ENCODE assay signal across 10 cellular contexts in genomic region chr1:172699111-172699510, GRCh38. TPM values are rescaled to one million over a fixed set of nuclear protein-coding genes. Genes with fewer than 3 reads are reported as not detected.
DNase-seq lines count a peak whose midpoint lies in the region; ATAC-seq and TF ChIP-seq lines count a peak whose summit lies in the region.
"Had no signal": no experiment of that assay in that cellular context is flagged by ENCODE, and none has a peak within 500 bp of the region (broad histone marks: within the 10 kb centered on the region; RNA-seq: fewer than 3 reads in every experiment).

No MANE protein-coding gene starts in this region.

- H3K36me3 ChIP-seq in IMR-90 (ENCODE audit: control insufficient read depth, insufficient read depth, low read length) (no peaks in the 10 kb centered on the region), WERI-Rb-1 (no peaks in the 10 kb centered on the region)

- no peaks in the 10 kb centered on the region; the same call in 1 of the 2 replicates for H3K4me1 ChIP-seq in IMR-90 (ENCODE audit: control insufficient read depth, insufficient read depth, low read length)

- dilution Hi-C loops in IMR-90 (cut with HindIII; ENCODE audit: low sequenced_read_pairs, unreplicated experiment), result no loop called here

- no CpG with 5 or more reads among the region's 3 CpGs for WGBS in IMR-90 (ENCODE audit: extremely low coverage in 2 of 2, insufficient read length in 1 of 2), 2 experiments

- no peak overlapping the region for H3K56ac ChIP-seq in IMR-90 (ENCODE audit: extremely low read depth, insufficient read depth, low read length)

- in situ Hi-C loops in IMR-90 (cut with MboI; ENCODE audit: low sequenced_read_pairs), result no loop called here

- peak overlapping the region; percentile 34 for H2AFZ ChIP-seq in IMR-90 (replicated peaks; ENCODE audit: low read length, poor library complexity)

- H2BK120ac ChIP-seq in IMR-90 (ENCODE audit: low read depth, low read length), result no peak overlapping the region

- H3K9ac ChIP-seq in IMR-90 (ENCODE audit: low read depth, low read length), result no peak overlapping the region

- H3K9me1 ChIP-seq in IMR-90 (ENCODE audit: insufficient read depth, low read length), result no peaks in the 10 kb centered on the region

- TF ChIP-seq CTCF in IMR-90 (conservative IDR thresholded peaks at IDR 0.05; ENCODE audit: low read depth, low read length), result no peak
- TF ChIP-seq CTCF in mesothelial cell of epicardium (IDR thresholded peaks at IDR 0.05; ENCODE audit: unreplicated experiment), result no peak
- no peak for TF ChIP-seq CTCF in WERI-Rb-1 (IDR thresholded peaks at IDR 0.05; ENCODE audit: low read depth, low read length)

- H3K23ac ChIP-seq in IMR-90 (ENCODE audit: low read depth, low read length), result no peak overlapping the region

- H2BK15ac ChIP-seq in IMR-90 (ENCODE audit: low read depth, low read length), result no peak overlapping the region

- H3K4me1 Mint-ChIP-seq in mesothelial cell of epicardium, result peaks cover 9% of the 10 kb centered on the region

- no peaks in the 10 kb centered on the region for H3K9me3 ChIP-seq in IMR-90 (ENCODE audit: control insufficient read depth, insufficient read depth, low read length)
- H3K9me3 ChIP-seq in WERI-Rb-1 (ENCODE audit: severe bottlenecking), result no peaks in the 10 kb centered on the region

- no peak overlapping the region for H3K27ac Mint-ChIP-seq in mesothelial cell of epicardium

- H2AK9ac ChIP-seq in IMR-90 (replicated peaks; ENCODE audit: low read depth, low read length, poor library complexity), result peak overlapping the region; percentile 51

- H2AK5ac ChIP-seq in IMR-90 (ENCODE audit: low read depth, low read length), result peak overlapping the region; percentile 48; the same call in 1 of the 2 replicates

- no peaks in the 10 kb centered on the region for H3K27me3 Mint-ChIP-seq in mesothelial cell of epicardium (ENCODE audit: low read depth)

- H3K4me2 ChIP-seq in IMR-90 (ENCODE audit: low read depth, low read length), result no peak overlapping the region

- TF ChIP-seq POLR2A in IMR-90 (IDR thresholded peaks at IDR 0.05; ENCODE audit: low read depth, low read length), result no peak

- H3K9me3 Mint-ChIP-seq in mesothelial cell of epicardium, result no peaks in the 10 kb centered on the region

- H3K27me3 ChIP-seq in IMR-90 (ENCODE audit: control insufficient read depth, insufficient read depth, low read length), result no peaks in the 10 kb centered on the region
- peaks cover 55% of the 10 kb centered on the region for H3K27me3 ChIP-seq in WERI-Rb-1 (ENCODE audit: insufficient read depth, low read depth, severe bottlenecking)

- H4K91ac ChIP-seq in IMR-90 (ENCODE audit: insufficient read depth, low read depth, low read length), result no peak overlapping the region

- no TSS peak for BruUV-seq in IMR-90 (replicated peaks; lab: Mats Ljungman, UMichigan)

- POLR2A ChIA-PET in IMR-90 (lab: Charles Lee; ENCODE audit: unreplicated experiment), result no interaction called here

- H3K79me1 ChIP-seq in IMR-90 (ENCODE audit: low read depth in 1 of 2, low read length in 2 of 2), result no peaks in the 10 kb centered on the region

- intact Hi-C loops in IMR-90 (cut with micrococcal nuclease), result no loop called here

- no peak overlapping the region for H2BK5ac ChIP-seq in IMR-90 (ENCODE audit: low read depth, low read length, poor library complexity, severe bottlenecking)

- TF ChIP-seq RAD21 in IMR-90 (IDR thresholded peaks at IDR 0.05; ENCODE audit: low read length), result no peak

- no peak overlapping the region for H3K4ac ChIP-seq in IMR-90 (ENCODE audit: low read depth, low read length)

- H3K14ac ChIP-seq in IMR-90 (replicated peaks; ENCODE audit: low read depth, low read length), result no peak overlapping the region

- DNase-seq in IMR-90 (peak; percentile 65), glomerular visceral epithelial cell (ENCODE audit: extremely low spot score) (peak; percentile 64), iPS-NIHi7 (ENCODE audit: extremely low spot score) (no peak), mesothelial cell of epicardium (ENCODE audit: low spot score in 2 of 2, unreplicated experiment in 2 of 2) (no peak), WERI-Rb-1 (no peak)
- DNase-seq in activated CD8-positive, alpha-beta memory T cell treated with anti-CD3 and anti-CD28 coated beads for 24 hours, result peak; percentile 75
- peak; percentile 57 to 62 for DNase-seq in stimulated activated CD8-positive, alpha-beta memory T cell treated with anti-CD3 and anti-CD28 coated beads, Interleukin-2, amount 100 ng/mL, for 1 hour (ENCODE audit: low read depth in 2 of 2)

- H3K18ac ChIP-seq in IMR-90 (ENCODE audit: low read depth, low read length), result no peak overlapping the region

- no peaks in the 10 kb centered on the region for H4K20me1 ChIP-seq in IMR-90 (ENCODE audit: insufficient read depth, low read length)

- H4K8ac ChIP-seq in IMR-90 (ENCODE audit: low read depth in 2 of 2, low read length in 2 of 2), result no peak overlapping the region

- H2BK20ac ChIP-seq in IMR-90 (ENCODE audit: low read depth, low read length), result no peak overlapping the region

- H3K4me3 ChIP-seq in IMR-90 (ENCODE audit: insufficient read depth, low read depth, low read length) (no peak overlapping the region), WERI-Rb-1 (ENCODE audit: low read depth, low read length) (no peak overlapping the region)
- H3K4me3 ChIP-seq: SK-N-MC had no signal

- CTCF ChIA-PET in IMR-90 (lab: Yijun Ruan, JAX), result no interaction called here

- H3K4me3 Mint-ChIP-seq in mesothelial cell of epicardium, result no peak overlapping the region

- ATAC-seq in GM19463 (IDR thresholded peaks at IDR 0.05; ENCODE audit: unreplicated experiment) (peak; percentile 76), IMR-90 (ENCODE audit: low read depth) (no peak; the same call in 1 of the 2 replicates)

- H3K36me3 Mint-ChIP-seq in mesothelial cell of epicardium, result no peaks in the 10 kb centered on the region

- H4K5ac ChIP-seq in IMR-90 (ENCODE audit: low read depth, low read length), result no peak overlapping the region

- no peak overlapping the region for H3K27ac ChIP-seq in IMR-90 (ENCODE audit: insufficient read depth, low read length)
- H3K27ac ChIP-seq in WERI-Rb-1, result no peak overlapping the region
- H3K27ac ChIP-seq: SK-N-MC had no signal

TF ChIP-seq in IMR-90, 13 proteins besides CTCF, POLR2A, EP300 and RAD21:
- TF ChIP-seq MAFK (IDR thresholded peaks at IDR 0.05; ENCODE audit: low read depth, low read length), result no peak
- no peak for TF ChIP-seq NFE2L2 (IDR thresholded peaks at IDR 0.05; ENCODE audit: low read depth, low read length)
- no peak for TF ChIP-seq USF2 (IDR thresholded peaks at IDR 0.05; ENCODE audit: low read depth, low read length)
- TF ChIP-seq, protein P1, sequence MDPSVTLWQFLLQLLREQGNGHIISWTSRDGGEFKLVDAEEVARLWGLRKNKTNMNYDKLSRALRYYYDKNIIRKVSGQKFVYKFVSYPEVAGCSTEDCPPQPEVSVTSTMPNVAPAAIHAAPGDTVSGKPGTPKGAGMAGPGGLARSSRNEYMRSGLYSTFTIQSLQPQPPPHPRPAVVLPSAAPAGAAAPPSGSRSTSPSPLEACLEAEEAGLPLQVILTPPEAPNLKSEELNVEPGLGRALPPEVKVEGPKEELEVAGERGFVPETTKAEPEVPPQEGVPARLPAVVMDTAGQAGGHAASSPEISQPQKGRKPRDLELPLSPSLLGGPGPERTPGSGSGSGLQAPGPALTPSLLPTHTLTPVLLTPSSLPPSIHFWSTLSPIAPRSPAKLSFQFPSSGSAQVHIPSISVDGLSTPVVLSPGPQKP (IDR thresholded peaks at IDR 0.05; ENCODE audit: borderline replicate concordance, low read depth, low read length), result no peak
- no peak for TF ChIP-seq BHLHE40 (IDR thresholded peaks at IDR 0.05; ENCODE audit: low read depth, low read length)
- no peak for TF ChIP-seq RCOR1 (IDR thresholded peaks at IDR 0.05; ENCODE audit: insufficient replicate concordance, low read length)
- TF ChIP-seq MAZ (IDR thresholded peaks at IDR 0.05; ENCODE audit: borderline replicate concordance, low read depth, low read length), result no peak
- no peak for TF ChIP-seq RFX5 (IDR thresholded peaks at IDR 0.05; ENCODE audit: low read depth, low read length)
- TF ChIP-seq FOS (IDR thresholded peaks at IDR 0.05; ENCODE audit: low read depth, low read length), result no peak
- TF ChIP-seq MXI1 (IDR thresholded peaks at IDR 0.05; ENCODE audit: borderline replicate concordance, low read depth, low read length), result no peak
- no peak for TF ChIP-seq CHD1 (IDR thresholded peaks at IDR 0.05; ENCODE audit: low read depth, low read length)
- no peak for TF ChIP-seq CEBPB (IDR thresholded peaks at IDR 0.05; ENCODE audit: low read depth, low read length)
- no peak for TF ChIP-seq SMC3 (IDR thresholded peaks at IDR 0.05; ENCODE audit: low read depth, low read length)

RNA-seq across cellular contexts. Expression of gene FASLG, which starts 40.2 kb away (rescaled TPM):
- total RNA-seq in IMR-90 (2012; rRNA removed) (0.18 and 0.28 TPM in 2 replicates), mesothelial cell of epicardium (not detected in 3 replicates)
- 0.10 and 0.14 TPM in 2 replicates for polyA plus RNA-seq in IMR-90 (2012; rRNA removed)
- 0.06 and 0.07 TPM in 2 replicates for polyA plus RNA-seq in IMR-90 (2012; cell fraction: cytosol; rRNA removed)
- polyA plus RNA-seq in IMR-90 (2012; cell fraction: nucleus; rRNA removed; ENCODE audit: low replicate concordance), result 0.05 and 0.09 TPM in 2 replicates
- total RNA-seq: subcutaneous adipose tissue had no signal

Comparison
In these comparisons a context has a peak if more than half of its experiments do, and no peak if none do; other contexts are left out.
1. DNase-seq: peak in IMR-90 (single experiment), activated CD8-positive, alpha-beta memory T cell treated with anti-CD3 and anti-CD28 coated beads for 24 hours (single experiment), glomerular visceral epithelial cell (single experiment) and stimulated activated CD8-positive, alpha-beta memory T cell treated with anti-CD3 and anti-CD28 coated beads, Interleukin-2, amount 100 ng/mL, for 1 hour (2 of 2); none in iPS-NIHi7 (single experiment), mesothelial cell of epicardium (0 of 2) and WERI-Rb-1 (single experiment).